In genomic region chr2:88561646-88562388, GRCh38 we compare ENCODE assay signal across 12 cellular contexts.
DNase-seq lines count a peak whose midpoint lies in the region; ATAC-seq, FAIRE-seq and TF ChIP-seq lines count a peak whose summit lies in the region.
"Had no signal": no experiment of that assay in that cellular context is flagged by ENCODE, and none has a peak within 500 bp of the region (broad histone marks: within the 10 kb centered on the region; RNA-seq: fewer than 3 reads in every experiment).

No MANE protein-coding gene starts in this region.

- H3K9me3 Mint-ChIP-seq in activated CD8-positive, alpha-beta T cell treated with anti-CD3 and anti-CD28 coated beads, Interleukin-2, amount 10 ng/mL, durations not matched to agents 7 days and 5 days (ENCODE audit: insufficient read depth): no peaks in the 10 kb centered on the region
- H3K9me3 Mint-ChIP-seq: naive thymus-derived CD8-positive, alpha-beta T cell; stimulated activated memory B cell treated with anti-CD40 and anti-IgM and Interleukin-4, amounts not matched to agents 10 μg/mL and 1 μg/mL and 100 μg/mL, for 72 hours had no signal

- DNase-seq in GM06990 (ENCODE audit: extremely low read depth, insufficient read length): peak; percentile 59
- DNase-seq in GM19239 (ENCODE audit: insufficient read length, low spot score): no peak
- no peak for DNase-seq in erythroblast (lab: John Stamatoyannopoulos, UW)
- no peak for DNase-seq in omental fat pad (ENCODE audit: low spot score)
- no peak for DNase-seq in activated CD8-positive, alpha-beta T cell treated with anti-CD3 and anti-CD28 coated beads, Interleukin-2, amount 10 ng/mL, durations not matched to agents 7 days and 5 days
- no peak for DNase-seq in NCI-H526 (lab: John Stamatoyannopoulos, UW)
- DNase-seq: MV-4-11; naive thymus-derived CD8-positive, alpha-beta T cell had no signal

- ATAC-seq in HG02642 (IDR thresholded peaks at IDR 0.05; ENCODE audit: poor library complexity, unreplicated experiment) (peak; percentile 74), HG03460 (IDR thresholded peaks at IDR 0.05; ENCODE audit: unreplicated experiment) (peak; percentile 74), omental fat pad (ENCODE audit: low FRiP score) (no peak)
- ATAC-seq in activated CD8-positive, alpha-beta T cell treated with anti-CD3 and anti-CD28 coated beads, Interleukin-2, amount 10 ng/mL, durations not matched to agents 7 days and 5 days: no peak
- ATAC-seq: naive thymus-derived CD8-positive, alpha-beta T cell; stimulated activated memory B cell treated with anti-CD40 and anti-IgM and Interleukin-4, amounts not matched to agents 10 μg/mL and 1 μg/mL and 100 μg/mL, for 72 hours had no signal

- H3K27ac Mint-ChIP-seq in activated CD8-positive, alpha-beta T cell treated with anti-CD3 and anti-CD28 coated beads, Interleukin-2, amount 10 ng/mL, durations not matched to agents 7 days and 5 days: no peak overlapping the region
- H3K27ac Mint-ChIP-seq: stimulated activated memory B cell treated with anti-CD40 and anti-IgM and Interleukin-4, amounts not matched to agents 10 μg/mL and 1 μg/mL and 100 μg/mL, for 72 hours had no signal

- H3K4me3 ChIP-seq in GM06990 (replicated peaks; ENCODE audit: low read depth, low read length): no peak overlapping the region

- CTCF ChIA-PET in activated CD8-positive, alpha-beta T cell treated with anti-CD3 and anti-CD28 coated beads, Interleukin-2, amount 10 ng/mL, durations not matched to agents 7 days and 5 days (lab: Charles Lee): interaction anchor here (0.6 kb wide), 1 partner anchor 110 kb away, joined by 3 read pairs; no protein-coding TSS in a partner anchor

- peaks cover 27% of the 10 kb centered on the region for H3K36me3 Mint-ChIP-seq in activated CD8-positive, alpha-beta T cell treated with anti-CD3 and anti-CD28 coated beads, Interleukin-2, amount 10 ng/mL, durations not matched to agents 7 days and 5 days (ENCODE audit: low read depth)

- TF ChIP-seq POLR2A in erythroblast (IDR thresholded peaks at IDR 0.05; ENCODE audit: low read length): no peak

- FAIRE-seq in GM19239 (lab: Jason Lieb, UNC): peak; percentile 76
- FAIRE-seq: bronchial epithelial cell had no signal

- peaks cover 6% of the 10 kb centered on the region for H3K4me1 Mint-ChIP-seq in activated CD8-positive, alpha-beta T cell treated with anti-CD3 and anti-CD28 coated beads, Interleukin-2, amount 10 ng/mL, durations not matched to agents 7 days and 5 days (ENCODE audit: low read depth)

- no peak overlapping the region for H3K4me3 Mint-ChIP-seq in activated CD8-positive, alpha-beta T cell treated with anti-CD3 and anti-CD28 coated beads, Interleukin-2, amount 10 ng/mL, durations not matched to agents 7 days and 5 days
- H3K4me3 Mint-ChIP-seq: naive thymus-derived CD8-positive, alpha-beta T cell; stimulated activated memory B cell treated with anti-CD40 and anti-IgM and Interleukin-4, amounts not matched to agents 10 μg/mL and 1 μg/mL and 100 μg/mL, for 72 hours had no signal

- peaks cover 3% of the 10 kb centered on the region for H3K36me3 ChIP-seq in GM06990 (ENCODE audit: control insufficient read depth, insufficient read depth, low read length)

- no peaks in the 10 kb centered on the region for H3K27me3 ChIP-seq in GM06990 (replicated peaks; ENCODE audit: control insufficient read depth, insufficient read depth, low read length)

- POLR2A ChIA-PET in activated CD8-positive, alpha-beta T cell treated with anti-CD3 and anti-CD28 coated beads, Interleukin-2, amount 10 ng/mL, durations not matched to agents 7 days and 5 days (lab: Charles Lee): no interaction called here

- TF ChIP-seq CTCF in GM06990 (IDR thresholded peaks at IDR 0.05; ENCODE audit: insufficient read depth, low read length, poor library complexity, severe bottlenecking) (no peak), omental fat pad (IDR thresholded peaks at IDR 0.05) (no peak)

- no peaks in the 10 kb centered on the region for H3K27me3 Mint-ChIP-seq in activated CD8-positive, alpha-beta T cell treated with anti-CD3 and anti-CD28 coated beads, Interleukin-2, amount 10 ng/mL, durations not matched to agents 7 days and 5 days (ENCODE audit: low read depth)
- H3K27me3 Mint-ChIP-seq: naive thymus-derived CD8-positive, alpha-beta T cell; stimulated activated memory B cell treated with anti-CD40 and anti-IgM and Interleukin-4, amounts not matched to agents 10 μg/mL and 1 μg/mL and 100 μg/mL, for 72 hours had no signal

Comparison
In these comparisons a context has a peak if more than half of its experiments do, and no peak if none do; other contexts are left out.
1. ATAC-seq: peak in HG02642 (single experiment) and HG03460 (single experiment); none in omental fat pad (single experiment) and activated CD8-positive, alpha-beta T cell treated with anti-CD3 and anti-CD28 coated beads, Interleukin-2, amount 10 ng/mL, durations not matched to agents 7 days and 5 days (single experiment).